Comparison of ENCODE assay signal across 9 cellular contexts in the genomic region with DNA sequence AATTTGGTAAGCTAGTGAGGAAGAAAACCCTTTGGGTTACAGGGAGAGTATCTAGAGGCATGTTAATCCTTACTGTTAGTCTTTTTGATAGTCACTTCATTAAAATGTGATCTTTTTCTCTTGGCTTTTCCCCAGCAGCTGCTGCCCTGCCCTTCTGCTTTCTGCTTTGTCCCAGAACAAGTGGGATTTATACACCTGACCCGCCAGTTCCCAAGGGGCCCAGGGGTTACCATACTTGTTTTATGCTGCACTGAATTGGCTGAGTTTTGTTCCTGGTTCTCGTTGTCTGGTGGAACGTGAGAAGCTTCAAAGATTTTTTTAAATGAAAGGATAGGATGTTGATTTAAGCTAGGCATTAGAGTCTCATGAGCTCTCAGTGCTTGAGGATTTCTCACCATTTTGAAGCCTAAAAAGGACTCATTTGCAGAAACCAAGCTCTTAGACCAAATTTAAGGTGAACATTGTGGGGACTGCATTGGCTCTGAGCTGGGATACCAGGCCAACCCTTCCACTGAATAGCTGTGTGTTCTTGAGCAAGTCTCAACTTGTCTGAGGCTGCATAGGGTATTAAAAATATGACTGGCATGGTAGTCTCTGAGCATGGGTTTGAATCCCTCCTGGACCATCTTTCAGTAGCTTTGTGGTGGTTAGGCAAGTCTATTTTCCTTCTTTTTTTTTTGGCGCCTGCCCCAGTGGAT. TPM values are rescaled to one million over a fixed set of nuclear protein-coding genes. Genes with fewer than 3 reads are reported as not detected.
DNase-seq lines count a peak whose midpoint lies in the region; ATAC-seq and TF ChIP-seq lines count a peak whose summit lies in the region.
"Had no signal": no experiment of that assay in that cellular context is flagged by ENCODE, and none has a peak within 500 bp of the region (broad histone marks: within the 10 kb centered on the region; RNA-seq: fewer than 3 reads in every experiment).

No MANE protein-coding gene starts in this region.

- H3K27me3 ChIP-seq in duodenal mucosa (ENCODE audit: control insufficient read depth in 1 of 2, insufficient read depth in 2 of 2, low read length in 2 of 2) (no peaks in the 10 kb centered on the region), psoas muscle (ENCODE audit: insufficient read depth in 3 of 3, low read length in 2 of 3) (no peaks in the 10 kb centered on the region)

- DNase-seq in NCI-H2081 (lab: John Stamatoyannopoulos, UW) (peak; percentile 8 to 16), NCI-H2081 treated with DMSO at 0.1 percent for 48 hours (lab: John Stamatoyannopoulos, UW) (no peak), LHCN-M2 (ENCODE audit: low read depth) (peak; percentile 34), psoas muscle (no peak)
- DNase-seq: central memory CD4-positive, alpha-beta T cell had no signal

- H3K27ac ChIP-seq in duodenal mucosa (ENCODE audit: low read depth, low read length) (peak overlapping the region; percentile 23), psoas muscle (peak overlapping the region; percentile 56)

- H3K4me3 ChIP-seq in duodenal mucosa (ENCODE audit: low read depth in 1 of 2, low read length in 2 of 2) (no peak overlapping the region), psoas muscle (no peak overlapping the region)

- no peak for ATAC-seq in psoas muscle
- ATAC-seq in GM21717 (IDR thresholded peaks at IDR 0.05; ENCODE audit: unreplicated experiment), result no peak
- ATAC-seq in GM21367 (IDR thresholded peaks at IDR 0.05; ENCODE audit: unreplicated experiment), result no peak
- ATAC-seq in GM18907 (IDR thresholded peaks at IDR 0.05; ENCODE audit: unreplicated experiment), result no peak

- H3K4me1 ChIP-seq in duodenal mucosa (ENCODE audit: control insufficient read depth in 1 of 2, insufficient read depth in 2 of 2, low read length in 2 of 2), result peaks cover 68 to 74% of the 10 kb centered on the region in 2 donors
- H3K4me1 ChIP-seq in psoas muscle, result peaks cover 16% of the 10 kb centered on the region

- intact Hi-C loops in psoas muscle (cut with DNase I), result no loop called here

- H3K9me3 ChIP-seq in duodenal mucosa (ENCODE audit: control insufficient read depth in 1 of 2, low read length in 2 of 2) (no peaks in the 10 kb centered on the region), psoas muscle (no peaks in the 10 kb centered on the region)

- 63 to 65% (median 64%) methylated on average over 4 of the region's 4 CpGs for WGBS in psoas muscle, 3 donors

- TF ChIP-seq CTCF in psoas muscle (IDR thresholded peaks at IDR 0.05), result no peak

- no peak overlapping the region for H3K9ac ChIP-seq in duodenal mucosa (ENCODE audit: low read depth in 1 of 2, low read length in 2 of 2)

- H3K36me3 ChIP-seq in duodenal mucosa (ENCODE audit: control insufficient read depth in 1 of 2, insufficient read depth in 2 of 2, low read length in 2 of 2), result no peaks in the 10 kb centered on the region
- H3K36me3 ChIP-seq in psoas muscle (ENCODE audit: insufficient read depth in 1 of 2, low read depth in 1 of 2), result peaks cover 0 to 6% of the 10 kb centered on the region in 2 donors

RNA-seq across cellular contexts. Expression of gene LIMK2, which starts 6.6 kb away (rescaled TPM):
- total RNA-seq in LHCN-M2 (2014; rRNA removed), result 24.8 and 30.3 TPM in 2 replicates
- polyA plus RNA-seq in LHCN-M2 (2012), result 25.0 TPM
- 10 to 100 TPM; 12.5 to 73.5 (median 41.1) TPM for total RNA-seq in psoas muscle
- polyA plus RNA-seq in psoas muscle, result 1 to 10 TPM; 4.0 to 4.8 (median 4.5) TPM

RNA-seq across cellular contexts. Expression of gene RNF185, which starts 58.7 kb away (rescaled TPM):
- total RNA-seq in LHCN-M2 (2014; rRNA removed) (30.0 and 36.0 TPM in 2 replicates), psoas muscle (10 to 100 TPM; 18.7 to 38.7 (median 25.8) TPM)
- 38.0 TPM for polyA plus RNA-seq in LHCN-M2 (2012)
- polyA plus RNA-seq in psoas muscle, result 10 to 100 TPM; 16.9 to 26.7 (median 19.4) TPM

Comparison
In these comparisons a context has a peak if more than half of its experiments do, and no peak if none do; other contexts are left out.
1. DNase-seq: peak in NCI-H2081 (2 of 2) and LHCN-M2 (single experiment); none in NCI-H2081 treated with DMSO at 0.1 percent for 48 hours (single experiment) and psoas muscle (0 of 2).